Comparison of ENCODE assay signal across 8 cellular contexts in genomic region chr4:185640809-185641675, GRCh38.
DNase-seq lines count a peak whose midpoint lies in the region; ATAC-seq and TF ChIP-seq lines count a peak whose summit lies in the region.

No MANE protein-coding gene starts in this region.

- H3K27ac Mint-ChIP-seq in CD4-positive, alpha-beta T cell = no peak overlapping the region

- POLR2A ChIA-PET in CD4-positive, alpha-beta T cell (lab: Charles Lee) = no interaction called here

- intact Hi-C loops in CD4-positive, alpha-beta T cell (cut with DNase I, micrococcal nuclease) = loop anchor here (5.0 to 10.0 kb wide), 3 partner anchors 396 to 944 kb away; no protein-coding TSS in a partner anchor

- H3K27me3 ChIP-seq in CD4-positive, alpha-beta T cell (ENCODE audit: control insufficient read depth, insufficient read depth, low read length) = peaks cover 36% of the 10 kb centered on the region
- no peaks in the 10 kb centered on the region for H3K27me3 ChIP-seq in H7 (ENCODE audit: control insufficient read depth, insufficient read depth, low read length)

- peak; percentile 20 for TF ChIP-seq CTCF in CD4-positive, alpha-beta T cell (IDR thresholded peaks at IDR 0.05)

- no peak for DNase-seq in CD4-positive, alpha-beta T cell
- DNase-seq in H7 (peak; percentile 34), NCI-H748 (lab: John Stamatoyannopoulos, UW; ENCODE audit: unreplicated experiment) (peak; percentile 69), cerebellar cortex (ENCODE audit: low spot score) (peak; percentile 86), midbrain (lab: John Stamatoyannopoulos, UW) (peak; percentile 61)
- DNase-seq in activated CD4-positive, alpha-beta T cell treated with anti-CD3 and anti-CD28 coated beads, Interleukin-2, amount 50 U/mL, for 1 hour = no peak
- no peak for DNase-seq in stimulated activated CD4-positive, alpha-beta T cell treated with anti-CD3 and anti-CD28 coated beads, Interleukin-1b, Interleukin-23, amount 100 ng/mL, for 48 hours

- no peaks in the 10 kb centered on the region for H3K36me3 ChIP-seq in H7 (replicated peaks; ENCODE audit: control insufficient read depth, insufficient read depth, low read length)

- ATAC-seq in CD4-positive, alpha-beta T cell (ENCODE audit: poor library complexity) = no peak
- ATAC-seq in GM21390 (IDR thresholded peaks at IDR 0.05; ENCODE audit: unreplicated experiment) = no peak

- H3K4me1 Mint-ChIP-seq in CD4-positive, alpha-beta T cell (ENCODE audit: low read depth) = no peaks in the 10 kb centered on the region

- peaks cover 65% of the 10 kb centered on the region for H3K27me3 Mint-ChIP-seq in CD4-positive, alpha-beta T cell

- H3K9me3 ChIP-seq in CD4-positive, alpha-beta T cell (ENCODE audit: control insufficient read depth, low read length) = no peaks in the 10 kb centered on the region

- no peaks in the 10 kb centered on the region for H3K9me3 Mint-ChIP-seq in CD4-positive, alpha-beta T cell

- H3K4me3 Mint-ChIP-seq in CD4-positive, alpha-beta T cell = no peak overlapping the region

- CTCF ChIA-PET in CD4-positive, alpha-beta T cell (lab: Charles Lee) = interaction anchor here (0.7 kb wide), 1 partner anchor 561 kb away, joined by 3 read pairs; no protein-coding TSS in a partner anchor

- no peaks in the 10 kb centered on the region for H3K36me3 Mint-ChIP-seq in CD4-positive, alpha-beta T cell (ENCODE audit: low read depth)

- H3K27ac ChIP-seq in CD4-positive, alpha-beta T cell (ENCODE audit: low read depth, low read length) = no peak overlapping the region

- no peak overlapping the region for H3K4me3 ChIP-seq in H7 (ENCODE audit: insufficient read depth, low read depth, low read length)

Comparison
In these comparisons a context has a peak if more than half of its experiments do, and no peak if none do; other contexts are left out.
1. DNase-seq: peak in H7 (single experiment), NCI-H748 (single experiment), cerebellar cortex (single experiment) and midbrain (single experiment); none in CD4-positive, alpha-beta T cell (0 of 10), activated CD4-positive, alpha-beta T cell treated with anti-CD3 and anti-CD28 coated beads, Interleukin-2, amount 50 U/mL, for 1 hour (single experiment) and stimulated activated CD4-positive, alpha-beta T cell treated with anti-CD3 and anti-CD28 coated beads, Interleukin-1b, Interleukin-23, amount 100 ng/mL, for 48 hours (single experiment).